ENCODE assay signal across 22 cellular contexts in genomic region chr12:92074889-92075288, GRCh38.
DNase-seq lines count a peak whose midpoint lies in the region; ATAC-seq, FAIRE-seq and TF ChIP-seq lines count a peak whose summit lies in the region.
"Had no signal": no experiment of that assay in that cellular context is flagged by ENCODE, and none has a peak within 500 bp of the region (broad histone marks: within the 10 kb centered on the region; RNA-seq: fewer than 3 reads in every experiment).

No MANE protein-coding gene starts in this region.

- H3K9me3 ChIP-seq in mammary epithelial cell (replicated peaks; ENCODE audit: insufficient read depth, low read length), result no peaks in the 10 kb centered on the region
- H3K9me3 ChIP-seq in upper lobe of right lung, result no peaks in the 10 kb centered on the region
- H3K9me3 ChIP-seq in small intestine (ENCODE audit: control insufficient read depth, low read depth), result no peaks in the 10 kb centered on the region
- H3K9me3 ChIP-seq: adrenal gland, transverse colon had no signal

- no peak overlapping the region for H3K9ac ChIP-seq in mammary epithelial cell (ENCODE audit: insufficient read depth, low read length)
- H3K9ac ChIP-seq: KMS-11 had no signal

- intact Hi-C loops in MCF 10A (cut with micrococcal nuclease) (no loop called here), mammary epithelial cell (cut with micrococcal nuclease) (no loop called here), upper lobe of right lung (cut with DNase I) (no loop called here)

- no peak for ATAC-seq in naive thymus-derived CD8-positive, alpha-beta T cell
- ATAC-seq in upper lobe of right lung (no peak), HG02870 (IDR thresholded peaks at IDR 0.05; ENCODE audit: unreplicated experiment) (no peak), GM21723 (IDR thresholded peaks at IDR 0.05; ENCODE audit: unreplicated experiment) (no peak)

- no peaks in the 10 kb centered on the region for H3K27me3 Mint-ChIP-seq in MCF 10A (ENCODE audit: insufficient read depth, unreplicated experiment)
- H3K27me3 Mint-ChIP-seq in naive thymus-derived CD8-positive, alpha-beta T cell, result no peaks in the 10 kb centered on the region
- H3K27me3 Mint-ChIP-seq: CD4-positive, CD25-positive, alpha-beta regulatory T cell; memory B cell had no signal

- no peak overlapping the region for H2AFZ ChIP-seq in mammary epithelial cell (ENCODE audit: low read depth, low read length)
- H2AFZ ChIP-seq: PC-9 had no signal

- no peak overlapping the region for H3K4me3 Mint-ChIP-seq in MCF 10A (ENCODE audit: unreplicated experiment)
- peak overlapping the region in 1 of 10 donors; percentile 75 for H3K4me3 Mint-ChIP-seq in naive thymus-derived CD8-positive, alpha-beta T cell
- H3K4me3 Mint-ChIP-seq: endodermal cell, memory B cell, neural crest cell had no signal

- H4K20me1 ChIP-seq in mammary epithelial cell (ENCODE audit: insufficient read depth, low read length), result no peaks in the 10 kb centered on the region

- CTCF ChIA-PET in MCF 10A (lab: Yijun Ruan, JAX) (interaction anchor here (0.6 to 1.3 kb wide), 6 partner anchors 10 to 591 kb away, joined by 3 to 7 read pairs (median 3); no protein-coding TSS in a partner anchor), mammary epithelial cell (lab: Charles Lee; ENCODE audit: low non-redundant PET) (no interaction called here)

- no TSS peak for BruUV-seq in MCF 10A (replicated peaks; lab: Mats Ljungman, UMichigan)
- BruUV-seq in mammary epithelial cell (replicated peaks; lab: Mats Ljungman, UMichigan), result no TSS peak

- H3K4me2 ChIP-seq in mammary epithelial cell (ENCODE audit: insufficient read depth, low read depth, low read length), result no peak overlapping the region
- H3K4me2 ChIP-seq: KMS-11, PC-9 had no signal

- peaks cover 25% of the 10 kb centered on the region for H3K4me1 ChIP-seq in mammary epithelial cell (ENCODE audit: insufficient read depth, low read length)
- H3K4me1 ChIP-seq in upper lobe of right lung, result peaks cover 44% of the 10 kb centered on the region
- H3K4me1 ChIP-seq in small intestine (ENCODE audit: control insufficient read depth in 2 of 2, insufficient read depth in 1 of 2, low read depth in 1 of 2, low read length in 1 of 2), result peaks cover 0 to 3% of the 10 kb centered on the region in 2 donors

- H3K4me3 ChIP-seq in mammary epithelial cell (replicated peaks in 1 of 3; ENCODE audit: insufficient read depth in 1 of 3, low read depth in 2 of 3, low read length in 3 of 3), result no peak overlapping the region
- no peak overlapping the region for H3K4me3 ChIP-seq in brain microvascular endothelial cell (ENCODE audit: low read depth, low read length)
- no peak overlapping the region for H3K4me3 ChIP-seq in upper lobe of right lung
- H3K4me3 ChIP-seq in small intestine (ENCODE audit: low read depth in 1 of 2, low read length in 2 of 2), result no peak overlapping the region
- H3K4me3 ChIP-seq: adrenal gland, PC-9, transverse colon had no signal

- in situ Hi-C loops in mammary epithelial cell (cut with MboI; ENCODE audit: low sequenced_read_pairs in 2 of 2) (no loop called here), brain microvascular endothelial cell (cut with HindIII; ENCODE audit: low pct_ligation_motif_present, low sequenced_read_pairs) (no loop called here)

- H3K4me1 Mint-ChIP-seq in MCF 10A (ENCODE audit: insufficient read depth, unreplicated experiment), result peaks cover 39% of the 10 kb centered on the region
- H3K4me1 Mint-ChIP-seq in naive thymus-derived CD8-positive, alpha-beta T cell, result peaks cover 18 to 63% (median 56%) of the 10 kb centered on the region in 4 donors

- H3K36me3 ChIP-seq in mammary epithelial cell (ENCODE audit: insufficient read depth, low read length), result no peaks in the 10 kb centered on the region
- H3K36me3 ChIP-seq in brain microvascular endothelial cell (replicated peaks), result no peaks in the 10 kb centered on the region
- H3K36me3 ChIP-seq in upper lobe of right lung, result no peaks in the 10 kb centered on the region
- no peaks in the 10 kb centered on the region for H3K36me3 ChIP-seq in small intestine (ENCODE audit: control insufficient read depth in 2 of 2, insufficient read depth in 2 of 2, low read length in 2 of 2)
- H3K36me3 ChIP-seq: adrenal gland, transverse colon had no signal

- 50% methylated on average over 2 of the region's 2 CpGs for WGBS in mammary epithelial cell (ENCODE audit: low coverage, missing lambda C conversion rate)
- WGBS in small intestine, 3 donors, result 84 to 93% (median 85%) methylated on average over 2 of the region's 2 CpGs

- peaks cover 7% of the 10 kb centered on the region for H3K9me3 Mint-ChIP-seq in MCF 10A (ENCODE audit: unreplicated experiment)
- peaks cover 0 to 5% (median 0%) of the 10 kb centered on the region in 9 donors for H3K9me3 Mint-ChIP-seq in naive thymus-derived CD8-positive, alpha-beta T cell
- H3K9me3 Mint-ChIP-seq: memory B cell had no signal

- dilution Hi-C loops in mammary epithelial cell (cut with HindIII; ENCODE audit: low sequenced_read_pairs), result loop anchor here (5.0 kb wide), 1 partner anchor 57 kb away; no protein-coding TSS in a partner anchor

- FAIRE-seq in small intestine (lab: Jason Lieb, UNC), result no peak
- FAIRE-seq: GM18507 had no signal

- no peak overlapping the region for H3K27ac ChIP-seq in mammary epithelial cell (ENCODE audit: insufficient read depth, low read depth, low read length)
- H3K27ac ChIP-seq in brain microvascular endothelial cell, result peak overlapping the region; percentile 96
- H3K27ac ChIP-seq in upper lobe of right lung, result peak overlapping the region; percentile 0
- no peak overlapping the region for H3K27ac ChIP-seq in small intestine (ENCODE audit: low read depth in 1 of 2, low read length in 1 of 2)
- H3K27ac ChIP-seq: KMS-11, PC-9, transverse colon had no signal

- no peaks in the 10 kb centered on the region for H3K27me3 ChIP-seq in mammary epithelial cell (ENCODE audit: insufficient read depth, low read length)
- H3K27me3 ChIP-seq in brain microvascular endothelial cell (replicated peaks), result no peaks in the 10 kb centered on the region
- H3K27me3 ChIP-seq in upper lobe of right lung, result no peaks in the 10 kb centered on the region
- H3K27me3 ChIP-seq in small intestine (ENCODE audit: control insufficient read depth in 2 of 2, insufficient read depth in 2 of 2, low read length in 2 of 2), result no peaks in the 10 kb centered on the region
- H3K27me3 ChIP-seq: adrenal gland, transverse colon had no signal

- TF ChIP-seq CTCF in MCF 10A (IDR thresholded peaks at IDR 0.05; ENCODE audit: unreplicated experiment) (no peak), mammary epithelial cell (conservative IDR thresholded peaks at IDR 0.05 in 1 of 2, IDR thresholded peaks at IDR 0.05 in 1 of 2; ENCODE audit: extremely low read depth in 1 of 2, insufficient read depth in 1 of 2, low read depth in 1 of 2, low read length in 2 of 2) (no peak), brain microvascular endothelial cell (IDR thresholded peaks at IDR 0.05; ENCODE audit: low read depth, low read length, missing control alignments) (no peak), upper lobe of right lung (IDR thresholded peaks at IDR 0.05) (no peak)

- H3K79me2 ChIP-seq in mammary epithelial cell (ENCODE audit: insufficient read depth, low read length), result no peaks in the 10 kb centered on the region

- no peak for DNase-seq in MCF 10A (ENCODE audit: unreplicated experiment)
- no peak for DNase-seq in mammary epithelial cell
- DNase-seq in brain microvascular endothelial cell, result no peak
- no peak for DNase-seq in naive thymus-derived CD8-positive, alpha-beta T cell
- no peak for DNase-seq in upper lobe of right lung
- DNase-seq in small intestine, result no peak
- DNase-seq: CD4-positive, CD25-positive, alpha-beta regulatory T cell; central memory CD4-positive, alpha-beta T cell; endodermal cell; H7; NCI-H2081 treated with DMSO at 0.1 percent for 48 hours; PC-9; stimulated activated naive CD4-positive, alpha-beta T cell treated with Interleukin-2 at 50 U/mL for 16 hours; transverse colon had no signal

- peak overlapping the region; percentile 95 for H3K27ac Mint-ChIP-seq in MCF 10A (ENCODE audit: low read depth, unreplicated experiment)
- peak overlapping the region in 6 of 10 donors; percentile 21 to 69 (median 38) for H3K27ac Mint-ChIP-seq in naive thymus-derived CD8-positive, alpha-beta T cell
- H3K27ac Mint-ChIP-seq: activated T-helper 2 cell treated with anti-CD3 and anti-CD28 coated beads, Interferon-gamma antibody, Interleukin-2, Interleukin-4, amounts not matched to agents 10 μg/mL and 5 μg/mL and 100 μg/mL, durations not matched to agents 14 hours and 24 hours and 36 hours; endodermal cell had no signal

- peaks cover 19% of the 10 kb centered on the region for H3K36me3 Mint-ChIP-seq in MCF 10A (ENCODE audit: insufficient read depth, unreplicated experiment)
- H3K36me3 Mint-ChIP-seq in naive thymus-derived CD8-positive, alpha-beta T cell, result peaks cover 0 to 13% (median 3%) of the 10 kb centered on the region in 3 donors
- H3K36me3 Mint-ChIP-seq: memory B cell had no signal

- POLR2A ChIA-PET in MCF 10A (lab: Yijun Ruan, JAX), result interaction anchor here (0.5 to 4.7 kb wide), 12 partner anchors 9 to 693 kb away, joined by 3 to 41 read pairs (median 4); partner anchors contain the start of gene BTG1
- POLR2A ChIA-PET in naive thymus-derived CD8-positive, alpha-beta T cell (lab: Charles Lee), result interaction anchor here (0.7 to 2.1 kb wide), 5 partner anchors 10 to 63 kb away, joined by 3 to 6 read pairs (median 4); no protein-coding TSS in a partner anchor

Comparison
In these comparisons a context has a peak if more than half of its experiments do, and no peak if none do; other contexts are left out.
1. H3K27ac ChIP-seq: peak in brain microvascular endothelial cell (single experiment) and upper lobe of right lung (single experiment); none in mammary epithelial cell (single experiment) and small intestine (0 of 2).